In the genomic region with DNA sequence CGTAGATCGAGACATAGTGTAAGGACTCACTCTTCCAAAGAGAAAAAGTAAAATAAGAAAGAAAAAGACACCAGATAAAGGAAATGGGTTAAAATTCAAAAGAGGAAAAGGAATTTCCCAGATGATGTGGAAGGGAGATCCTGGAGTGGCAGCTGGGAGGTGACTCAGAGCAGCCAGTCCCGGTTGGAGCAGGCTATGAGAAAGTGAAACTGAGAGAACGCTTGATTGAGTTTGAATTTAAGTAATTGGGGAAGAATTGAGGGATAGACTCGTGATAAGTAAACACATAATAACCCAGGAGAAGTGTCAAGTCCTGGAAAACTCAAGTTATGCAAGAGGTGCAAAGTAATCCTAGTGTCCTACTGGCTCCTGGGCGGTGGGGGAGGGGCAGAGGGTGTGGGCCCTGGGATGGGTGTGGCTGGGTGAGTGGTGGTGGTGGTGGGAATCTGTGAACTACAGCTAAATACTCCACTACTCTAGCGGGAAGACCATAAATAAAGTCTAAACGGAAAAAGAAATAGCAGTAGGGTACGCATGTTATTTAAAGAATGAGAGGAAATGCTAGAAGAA, we compare ENCODE assay signal across 18 cellular contexts. TPM values are rescaled to one million over a fixed set of nuclear protein-coding genes. Genes with fewer than 3 reads are reported as not detected.
DNase-seq lines count a peak whose midpoint lies in the region; ATAC-seq and TF ChIP-seq lines count a peak whose summit lies in the region.
"Had no signal": no experiment of that assay in that cellular context is flagged by ENCODE, and none has a peak within 500 bp of the region (broad histone marks: within the 10 kb centered on the region; RNA-seq: fewer than 3 reads in every experiment).

No MANE protein-coding gene starts in this region.

- CTCF ChIA-PET in Calu3 (lab: Charles Lee), result interaction anchor here (1.0 kb wide), 1 partner anchor 17 kb away, joined by 3 read pairs; no protein-coding TSS in a partner anchor

- intact Hi-C loops in Calu3 (cut with micrococcal nuclease; ENCODE audit: unreplicated experiment), result no loop called here
- intact Hi-C loops in lower lobe of right lung (cut with DNase I), result no loop called here
- intact Hi-C loops in heart right ventricle (cut with DNase I), result no loop called here

- H3K4me3 ChIP-seq in lower lobe of right lung (no peak overlapping the region), heart right ventricle (no peak overlapping the region)

- peaks cover 4% of the 10 kb centered on the region for H3K36me3 Mint-ChIP-seq in Calu3 (ENCODE audit: insufficient read depth, unreplicated experiment)
- H3K36me3 Mint-ChIP-seq: activated naive CD8-positive, alpha-beta T cell; CD4-positive, alpha-beta memory T cell; natural killer cell had no signal

- DNase-seq in Calu3 (peak; percentile 53), HT1080 (ENCODE audit: low read depth) (peak; percentile 65), astrocyte of the hippocampus (ENCODE audit: low read depth, low spot score) (peak; percentile 27), lower lobe of right lung (no peak), heart right ventricle (no peak)
- DNase-seq: CD4-positive, alpha-beta memory T cell; cortex of kidney; kidney; natural killer cell; RPMI8226 had no signal

- no peak for TF ChIP-seq POLR2A in GM18505 (IDR thresholded peaks at IDR 0.05; ENCODE audit: borderline replicate concordance, extremely low read depth, insufficient read depth, insufficient read length)

- H3K27ac ChIP-seq in lower lobe of right lung, result no peak overlapping the region
- no peak overlapping the region for H3K27ac ChIP-seq in heart right ventricle

- no peak overlapping the region for H3K27ac Mint-ChIP-seq in Calu3 (ENCODE audit: unreplicated experiment)
- H3K27ac Mint-ChIP-seq: activated naive CD8-positive, alpha-beta T cell; natural killer cell had no signal

- WGBS in heart right ventricle, 2 donors, result 77 to 78% methylated on average over 9 of the region's 9 CpGs

- BruUV-seq in Calu3 (replicated peaks; lab: Mats Ljungman, UMichigan), result no TSS peak

- H3K4me1 ChIP-seq in lower lobe of right lung (no peaks in the 10 kb centered on the region), heart right ventricle (peaks cover 0 to 4% (median 0%) of the 10 kb centered on the region in 9 donors)

- H3K36me3 ChIP-seq in lower lobe of right lung, result no peaks in the 10 kb centered on the region
- H3K36me3 ChIP-seq in heart right ventricle, result no peaks in the 10 kb centered on the region

- peaks cover 9% of the 10 kb centered on the region for H3K4me1 Mint-ChIP-seq in Calu3 (ENCODE audit: low read depth, unreplicated experiment)
- H3K4me1 Mint-ChIP-seq: CD4-positive, alpha-beta memory T cell; natural killer cell had no signal

- H3K9me3 Mint-ChIP-seq in Calu3 (ENCODE audit: low read depth, unreplicated experiment), result peaks cover 6% of the 10 kb centered on the region

- H3K4me3 Mint-ChIP-seq in Calu3 (ENCODE audit: low read depth, unreplicated experiment), result peak overlapping the region; percentile 51
- H3K4me3 Mint-ChIP-seq: activated naive CD8-positive, alpha-beta T cell; CD4-positive, alpha-beta memory T cell; natural killer cell had no signal

- TF ChIP-seq CTCF in Calu3 (IDR thresholded peaks at IDR 0.05; ENCODE audit: unreplicated experiment) (no peak), lower lobe of right lung (IDR thresholded peaks at IDR 0.05) (no peak), heart right ventricle (IDR thresholded peaks at IDR 0.05) (no peak)

- H3K27me3 ChIP-seq in lower lobe of right lung (ENCODE audit: low read depth) (no peaks in the 10 kb centered on the region), heart right ventricle (peaks cover 0 to 8% (median 0%) of the 10 kb centered on the region in 7 donors)

- ATAC-seq in lower lobe of right lung (peak; percentile 27 to 62), HG03159 (IDR thresholded peaks at IDR 0.05; ENCODE audit: unreplicated experiment) (no peak), GM18505 (IDR thresholded peaks at IDR 0.05; ENCODE audit: unreplicated experiment) (no peak), heart right ventricle (no peak), HG03342 (IDR thresholded peaks at IDR 0.05; ENCODE audit: unreplicated experiment) (no peak)
- ATAC-seq: natural killer cell, sciatic nerve had no signal

- H3K9me3 ChIP-seq in lower lobe of right lung (no peaks in the 10 kb centered on the region), heart right ventricle (peaks cover 0 to 11% (median 0%) of the 10 kb centered on the region in 11 donors)

- H3K27me3 Mint-ChIP-seq in Calu3 (ENCODE audit: unreplicated experiment), result peaks cover 40% of the 10 kb centered on the region

RNA-seq across cellular contexts. Expression of a gene that starts 1.2 kb away (rescaled TPM):
- total RNA-seq in Calu3 (2022) (not detected in 2 replicates), lower lobe of right lung (not detected), heart right ventricle (not detected)
- total RNA-seq in HT1080 (2014; rRNA removed; shearing (Covaris generic)), result not detected in 2 replicates
- 0.07 and 0.08 TPM in 2 replicates for polyA plus RNA-seq in HT1080 (2015; cell fraction: cytosol; rRNA removed)
- not detected in 2 replicates for polyA plus RNA-seq in HT1080 (2015; cell fraction: nucleus; rRNA removed)
- polyA plus RNA-seq in heart right ventricle, result not detected
- total RNA-seq: activated CD8-positive, alpha-beta memory T cell treated with anti-CD3 and anti-CD28 coated beads for 36 hours; CD4-positive, alpha-beta memory T cell; frontal cortex; kidney; natural killer cell; NCI-H460; sciatic nerve had no signal
- polyA plus RNA-seq: CD4-positive, alpha-beta memory T cell had no signal

Comparison
In these comparisons a context has a peak if more than half of its experiments do, and no peak if none do; other contexts are left out.
1. DNase-seq: peak in Calu3 (single experiment), HT1080 (single experiment) and astrocyte of the hippocampus (single experiment); none in lower lobe of right lung (single experiment) and heart right ventricle (0 of 2).
2. ATAC-seq: peak in lower lobe of right lung (2 of 2); none in HG03159 (single experiment), GM18505 (single experiment), heart right ventricle (0 of 8) and HG03342 (single experiment).